ENCODE assay signal across 1 cellular context in the genomic region with DNA sequence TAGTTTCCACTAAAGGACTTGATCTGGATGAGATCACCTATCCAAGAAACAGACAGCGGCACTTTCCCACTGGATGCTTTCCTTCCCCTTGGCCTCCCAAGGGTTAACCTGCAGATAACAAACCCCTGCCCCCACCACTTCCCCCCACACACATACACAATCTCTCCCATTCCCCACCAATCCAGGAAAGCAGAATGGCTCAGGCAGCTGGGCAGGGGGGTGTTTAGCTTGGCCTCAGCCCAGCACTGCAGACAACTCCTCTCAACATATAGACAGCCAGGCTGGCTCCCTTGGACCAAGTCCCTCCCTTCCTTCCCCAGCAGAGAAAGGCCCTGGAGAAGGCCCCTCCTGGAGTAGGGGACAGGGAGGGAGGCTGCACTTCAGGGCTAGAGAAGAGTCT.
A peak's percentile ranks its signal among the peaks of the same experiment; 100 is the strongest.
TF ChIP-seq lines count a peak whose summit lies in the region.

No MANE protein-coding gene starts in this region.

TF ChIP-seq in HEK293, 187 proteins besides CTCF, POLR2A, EP300 and RAD21 (continued from another document and continues in another):
- TF ChIP-seq, protein P1, sequence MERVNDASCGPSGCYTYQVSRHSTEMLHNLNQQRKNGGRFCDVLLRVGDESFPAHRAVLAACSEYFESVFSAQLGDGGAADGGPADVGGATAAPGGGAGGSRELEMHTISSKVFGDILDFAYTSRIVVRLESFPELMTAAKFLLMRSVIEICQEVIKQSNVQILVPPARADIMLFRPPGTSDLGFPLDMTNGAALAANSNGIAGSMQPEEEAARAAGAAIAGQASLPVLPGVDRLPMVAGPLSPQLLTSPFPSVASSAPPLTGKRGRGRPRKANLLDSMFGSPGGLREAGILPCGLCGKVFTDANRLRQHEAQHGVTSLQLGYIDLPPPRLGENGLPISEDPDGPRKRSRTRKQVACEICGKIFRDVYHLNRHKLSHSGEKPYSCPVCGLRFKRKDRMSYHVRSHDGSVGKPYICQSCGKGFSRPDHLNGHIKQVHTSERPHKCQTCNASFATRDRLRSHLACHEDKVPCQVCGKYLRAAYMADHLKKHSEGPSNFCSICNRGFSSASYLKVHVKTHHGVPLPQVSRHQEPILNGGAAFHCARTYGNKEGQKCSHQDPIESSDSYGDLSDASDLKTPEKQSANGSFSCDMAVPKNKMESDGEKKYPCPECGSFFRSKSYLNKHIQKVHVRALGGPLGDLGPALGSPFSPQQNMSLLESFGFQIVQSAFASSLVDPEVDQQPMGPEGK (tag by site-specific recombination; IDR thresholded peaks at IDR 0.05): no peak
- TF ChIP-seq ZBTB7A (tag by site-specific recombination; IDR thresholded peaks at IDR 0.05; ENCODE audit: low read depth): no peak
- TF ChIP-seq ZNF768 (tag by site-specific recombination; IDR thresholded peaks at IDR 0.05): no peak
- TF ChIP-seq ZSCAN30 (tag by site-specific recombination; IDR thresholded peaks at IDR 0.05): no peak
- TF ChIP-seq ZNF146 (tag by site-specific recombination; IDR thresholded peaks at IDR 0.05): no peak
- no peak for TF ChIP-seq ZNF266 (tag by site-specific recombination; IDR thresholded peaks at IDR 0.05; ENCODE audit: low read depth)
- TF ChIP-seq, protein P2, sequence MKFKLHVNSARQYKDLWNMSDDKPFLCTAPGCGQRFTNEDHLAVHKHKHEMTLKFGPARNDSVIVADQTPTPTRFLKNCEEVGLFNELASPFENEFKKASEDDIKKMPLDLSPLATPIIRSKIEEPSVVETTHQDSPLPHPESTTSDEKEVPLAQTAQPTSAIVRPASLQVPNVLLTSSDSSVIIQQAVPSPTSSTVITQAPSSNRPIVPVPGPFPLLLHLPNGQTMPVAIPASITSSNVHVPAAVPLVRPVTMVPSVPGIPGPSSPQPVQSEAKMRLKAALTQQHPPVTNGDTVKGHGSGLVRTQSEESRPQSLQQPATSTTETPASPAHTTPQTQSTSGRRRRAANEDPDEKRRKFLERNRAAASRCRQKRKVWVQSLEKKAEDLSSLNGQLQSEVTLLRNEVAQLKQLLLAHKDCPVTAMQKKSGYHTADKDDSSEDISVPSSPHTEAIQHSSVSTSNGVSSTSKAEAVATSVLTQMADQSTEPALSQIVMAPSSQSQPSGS (tag by site-specific recombination; IDR thresholded peaks at IDR 0.05; ENCODE audit: low read depth): no peak
- TF ChIP-seq, protein P3, sequence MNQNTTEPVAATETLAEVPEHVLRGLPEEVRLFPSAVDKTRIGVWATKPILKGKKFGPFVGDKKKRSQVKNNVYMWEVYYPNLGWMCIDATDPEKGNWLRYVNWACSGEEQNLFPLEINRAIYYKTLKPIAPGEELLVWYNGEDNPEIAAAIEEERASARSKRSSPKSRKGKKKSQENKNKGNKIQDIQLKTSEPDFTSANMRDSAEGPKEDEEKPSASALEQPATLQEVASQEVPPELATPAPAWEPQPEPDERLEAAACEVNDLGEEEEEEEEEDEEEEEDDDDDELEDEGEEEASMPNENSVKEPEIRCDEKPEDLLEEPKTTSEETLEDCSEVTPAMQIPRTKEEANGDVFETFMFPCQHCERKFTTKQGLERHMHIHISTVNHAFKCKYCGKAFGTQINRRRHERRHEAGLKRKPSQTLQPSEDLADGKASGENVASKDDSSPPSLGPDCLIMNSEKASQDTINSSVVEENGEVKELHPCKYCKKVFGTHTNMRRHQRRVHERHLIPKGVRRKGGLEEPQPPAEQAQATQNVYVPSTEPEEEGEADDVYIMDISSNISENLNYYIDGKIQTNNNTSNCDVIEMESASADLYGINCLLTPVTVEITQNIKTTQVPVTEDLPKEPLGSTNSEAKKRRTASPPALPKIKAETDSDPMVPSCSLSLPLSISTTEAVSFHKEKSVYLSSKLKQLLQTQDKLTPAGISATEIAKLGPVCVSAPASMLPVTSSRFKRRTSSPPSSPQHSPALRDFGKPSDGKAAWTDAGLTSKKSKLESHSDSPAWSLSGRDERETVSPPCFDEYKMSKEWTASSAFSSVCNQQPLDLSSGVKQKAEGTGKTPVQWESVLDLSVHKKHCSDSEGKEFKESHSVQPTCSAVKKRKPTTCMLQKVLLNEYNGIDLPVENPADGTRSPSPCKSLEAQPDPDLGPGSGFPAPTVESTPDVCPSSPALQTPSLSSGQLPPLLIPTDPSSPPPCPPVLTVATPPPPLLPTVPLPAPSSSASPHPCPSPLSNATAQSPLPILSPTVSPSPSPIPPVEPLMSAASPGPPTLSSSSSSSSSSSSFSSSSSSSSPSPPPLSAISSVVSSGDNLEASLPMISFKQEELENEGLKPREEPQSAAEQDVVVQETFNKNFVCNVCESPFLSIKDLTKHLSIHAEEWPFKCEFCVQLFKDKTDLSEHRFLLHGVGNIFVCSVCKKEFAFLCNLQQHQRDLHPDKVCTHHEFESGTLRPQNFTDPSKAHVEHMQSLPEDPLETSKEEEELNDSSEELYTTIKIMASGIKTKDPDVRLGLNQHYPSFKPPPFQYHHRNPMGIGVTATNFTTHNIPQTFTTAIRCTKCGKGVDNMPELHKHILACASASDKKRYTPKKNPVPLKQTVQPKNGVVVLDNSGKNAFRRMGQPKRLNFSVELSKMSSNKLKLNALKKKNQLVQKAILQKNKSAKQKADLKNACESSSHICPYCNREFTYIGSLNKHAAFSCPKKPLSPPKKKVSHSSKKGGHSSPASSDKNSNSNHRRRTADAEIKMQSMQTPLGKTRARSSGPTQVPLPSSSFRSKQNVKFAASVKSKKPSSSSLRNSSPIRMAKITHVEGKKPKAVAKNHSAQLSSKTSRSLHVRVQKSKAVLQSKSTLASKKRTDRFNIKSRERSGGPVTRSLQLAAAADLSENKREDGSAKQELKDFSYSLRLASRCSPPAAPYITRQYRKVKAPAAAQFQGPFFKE (tag by site-specific recombination; IDR thresholded peaks at IDR 0.05; ENCODE audit: borderline replicate concordance): no peak
- TF ChIP-seq ZBTB20 (tag by site-specific recombination; IDR thresholded peaks at IDR 0.05): no peak
- TF ChIP-seq ZFHX2 (tag by site-specific recombination; conservative IDR thresholded peaks at IDR 0.05): peak; percentile 84
- TF ChIP-seq ZNF843 (tag by site-specific recombination; IDR thresholded peaks at IDR 0.05): no peak
- TF ChIP-seq ZNF211 (tag by site-specific recombination; IDR thresholded peaks at IDR 0.05; ENCODE audit: low read depth): no peak
- no peak for TF ChIP-seq ZNF777 (tag by site-specific recombination; IDR thresholded peaks at IDR 0.05; ENCODE audit: borderline replicate concordance)
- TF ChIP-seq ZNF558 (tag by site-specific recombination; IDR thresholded peaks at IDR 0.05): no peak
- no peak for TF ChIP-seq ZSCAN16 (tag by site-specific recombination; IDR thresholded peaks at IDR 0.05)
- no peak for TF ChIP-seq ZNF791 (tag by site-specific recombination; IDR thresholded peaks at IDR 0.05)
- no peak for TF ChIP-seq ZNF404 (tag by site-specific recombination; IDR thresholded peaks at IDR 0.05)
- no peak for TF ChIP-seq ZNF221 (tag by site-specific recombination; IDR thresholded peaks at IDR 0.05; ENCODE audit: borderline replicate concordance)
- no peak for TF ChIP-seq ZNF76 (tag by site-specific recombination; IDR thresholded peaks at IDR 0.05; ENCODE audit: borderline replicate concordance, low read depth)
- TF ChIP-seq ZFP69B (tag by site-specific recombination; IDR thresholded peaks at IDR 0.05): no peak
- no peak for TF ChIP-seq ZNF292 (tag by site-specific recombination; IDR thresholded peaks at IDR 0.05; ENCODE audit: borderline replicate concordance, low read depth)
- TF ChIP-seq, protein P4, sequence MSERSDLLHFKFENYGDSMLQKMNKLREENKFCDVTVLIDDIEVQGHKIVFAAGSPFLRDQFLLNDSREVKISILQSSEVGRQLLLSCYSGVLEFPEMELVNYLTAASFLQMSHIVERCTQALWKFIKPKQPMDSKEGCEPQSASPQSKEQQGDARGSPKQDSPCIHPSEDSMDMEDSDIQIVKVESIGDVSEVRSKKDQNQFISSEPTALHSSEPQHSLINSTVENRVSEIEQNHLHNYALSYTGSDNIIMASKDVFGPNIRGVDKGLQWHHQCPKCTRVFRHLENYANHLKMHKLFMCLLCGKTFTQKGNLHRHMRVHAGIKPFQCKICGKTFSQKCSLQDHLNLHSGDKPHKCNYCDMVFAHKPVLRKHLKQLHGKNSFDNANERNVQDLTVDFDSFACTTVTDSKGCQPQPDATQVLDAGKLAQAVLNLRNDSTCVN (tag by site-specific recombination; optimal IDR thresholded peaks at IDR 0.05): no peak
- TF ChIP-seq ZBTB17 (tag by site-specific recombination; IDR thresholded peaks at IDR 0.05): peak; percentile 77
- no peak for TF ChIP-seq ZNF114 (tag by site-specific recombination; IDR thresholded peaks at IDR 0.05)
- TF ChIP-seq, protein P5, sequence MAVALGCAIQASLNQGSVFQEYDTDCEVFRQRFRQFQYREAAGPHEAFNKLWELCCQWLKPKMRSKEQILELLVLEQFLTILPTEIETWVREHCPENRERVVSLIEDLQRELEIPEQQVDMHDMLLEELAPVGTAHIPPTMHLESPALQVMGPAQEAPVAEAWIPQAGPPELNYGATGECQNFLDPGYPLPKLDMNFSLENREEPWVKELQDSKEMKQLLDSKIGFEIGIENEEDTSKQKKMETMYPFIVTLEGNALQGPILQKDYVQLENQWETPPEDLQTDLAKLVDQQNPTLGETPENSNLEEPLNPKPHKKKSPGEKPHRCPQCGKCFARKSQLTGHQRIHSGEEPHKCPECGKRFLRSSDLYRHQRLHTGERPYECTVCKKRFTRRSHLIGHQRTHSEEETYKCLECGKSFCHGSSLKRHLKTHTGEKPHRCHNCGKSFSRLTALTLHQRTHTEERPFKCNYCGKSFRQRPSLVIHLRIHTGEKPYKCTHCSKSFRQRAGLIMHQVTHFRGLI (tag by site-specific recombination; IDR thresholded peaks at IDR 0.05): no peak
- TF ChIP-seq, protein P6, sequence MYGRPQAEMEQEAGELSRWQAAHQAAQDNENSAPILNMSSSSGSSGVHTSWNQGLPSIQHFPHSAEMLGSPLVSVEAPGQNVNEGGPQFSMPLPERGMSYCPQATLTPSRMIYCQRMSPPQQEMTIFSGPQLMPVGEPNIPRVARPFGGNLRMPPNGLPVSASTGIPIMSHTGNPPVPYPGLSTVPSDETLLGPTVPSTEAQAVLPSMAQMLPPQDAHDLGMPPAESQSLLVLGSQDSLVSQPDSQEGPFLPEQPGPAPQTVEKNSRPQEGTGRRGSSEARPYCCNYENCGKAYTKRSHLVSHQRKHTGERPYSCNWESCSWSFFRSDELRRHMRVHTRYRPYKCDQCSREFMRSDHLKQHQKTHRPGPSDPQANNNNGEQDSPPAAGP (tag by site-specific recombination; IDR thresholded peaks at IDR 0.05): no peak
- no peak for TF ChIP-seq KLF10 (tag by site-specific recombination; IDR thresholded peaks at IDR 0.05)
- no peak for TF ChIP-seq ZNF549 (tag by site-specific recombination; IDR thresholded peaks at IDR 0.05)
- TF ChIP-seq, protein P7, sequence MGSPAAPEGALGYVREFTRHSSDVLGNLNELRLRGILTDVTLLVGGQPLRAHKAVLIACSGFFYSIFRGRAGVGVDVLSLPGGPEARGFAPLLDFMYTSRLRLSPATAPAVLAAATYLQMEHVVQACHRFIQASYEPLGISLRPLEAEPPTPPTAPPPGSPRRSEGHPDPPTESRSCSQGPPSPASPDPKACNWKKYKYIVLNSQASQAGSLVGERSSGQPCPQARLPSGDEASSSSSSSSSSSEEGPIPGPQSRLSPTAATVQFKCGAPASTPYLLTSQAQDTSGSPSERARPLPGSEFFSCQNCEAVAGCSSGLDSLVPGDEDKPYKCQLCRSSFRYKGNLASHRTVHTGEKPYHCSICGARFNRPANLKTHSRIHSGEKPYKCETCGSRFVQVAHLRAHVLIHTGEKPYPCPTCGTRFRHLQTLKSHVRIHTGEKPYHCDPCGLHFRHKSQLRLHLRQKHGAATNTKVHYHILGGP (tag by site-specific recombination; IDR thresholded peaks at IDR 0.05): no peak
- TF ChIP-seq, protein P8, sequence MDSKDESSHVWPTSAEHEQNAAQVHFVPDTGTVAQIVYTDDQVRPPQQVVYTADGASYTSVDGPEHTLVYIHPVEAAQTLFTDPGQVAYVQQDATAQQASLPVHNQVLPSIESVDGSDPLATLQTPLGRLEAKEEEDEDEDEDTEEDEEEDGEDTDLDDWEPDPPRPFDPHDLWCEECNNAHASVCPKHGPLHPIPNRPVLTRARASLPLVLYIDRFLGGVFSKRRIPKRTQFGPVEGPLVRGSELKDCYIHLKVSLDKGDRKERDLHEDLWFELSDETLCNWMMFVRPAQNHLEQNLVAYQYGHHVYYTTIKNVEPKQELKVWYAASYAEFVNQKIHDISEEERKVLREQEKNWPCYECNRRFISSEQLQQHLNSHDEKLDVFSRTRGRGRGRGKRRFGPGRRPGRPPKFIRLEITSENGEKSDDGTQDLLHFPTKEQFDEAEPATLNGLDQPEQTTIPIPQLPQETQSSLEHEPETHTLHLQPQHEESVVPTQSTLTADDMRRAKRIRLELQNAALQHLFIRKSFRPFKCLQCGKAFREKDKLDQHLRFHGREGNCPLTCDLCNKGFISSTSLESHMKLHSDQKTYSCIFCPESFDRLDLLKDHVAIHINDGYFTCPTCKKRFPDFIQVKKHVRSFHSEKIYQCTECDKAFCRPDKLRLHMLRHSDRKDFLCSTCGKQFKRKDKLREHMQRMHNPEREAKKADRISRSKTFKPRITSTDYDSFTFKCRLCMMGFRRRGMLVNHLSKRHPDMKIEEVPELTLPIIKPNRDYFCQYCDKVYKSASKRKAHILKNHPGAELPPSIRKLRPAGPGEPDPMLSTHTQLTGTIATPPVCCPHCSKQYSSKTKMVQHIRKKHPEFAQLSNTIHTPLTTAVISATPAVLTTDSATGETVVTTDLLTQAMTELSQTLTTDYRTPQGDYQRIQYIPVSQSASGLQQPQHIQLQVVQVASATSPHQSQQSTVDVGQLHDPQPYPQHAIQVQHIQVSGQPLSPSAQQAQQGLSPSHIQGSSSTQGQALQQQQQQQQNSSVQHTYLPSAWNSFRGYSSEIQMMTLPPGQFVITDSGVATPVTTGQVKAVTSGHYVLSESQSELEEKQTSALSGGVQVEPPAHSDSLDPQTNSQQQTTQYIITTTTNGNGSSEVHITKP (tag by site-specific recombination; IDR thresholded peaks at IDR 0.05): peak; percentile 93
